12 cellular contexts compared by ENCODE assay signal in the genomic region with DNA sequence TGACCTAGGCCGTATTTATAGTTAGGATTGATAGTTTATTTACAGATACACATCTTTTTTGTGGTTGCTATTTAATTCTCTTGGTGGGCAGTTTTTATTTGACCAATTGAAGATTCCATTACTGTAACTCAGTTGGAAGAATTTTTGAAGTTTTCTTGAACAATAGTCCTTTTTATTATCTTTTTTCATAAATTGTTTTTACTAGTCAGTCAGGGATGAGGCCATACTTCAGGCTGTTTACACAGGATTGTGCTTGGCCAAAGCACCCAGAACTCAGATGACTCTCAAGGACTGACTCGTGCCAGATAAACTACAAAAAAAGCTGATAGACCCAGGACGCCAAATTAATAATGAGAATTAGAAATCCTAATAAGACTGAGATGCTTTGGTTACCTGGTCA. TPM values are rescaled to one million over a fixed set of nuclear protein-coding genes. Genes with fewer than 3 reads are reported as not detected.
DNase-seq lines count a peak whose midpoint lies in the region; FAIRE-seq and TF ChIP-seq lines count a peak whose summit lies in the region.
"Had no signal": no experiment of that assay in that cellular context is flagged by ENCODE, and none has a peak within 500 bp of the region (broad histone marks: within the 10 kb centered on the region; RNA-seq: fewer than 3 reads in every experiment).

No MANE protein-coding gene starts in this region.

- H3K79me2 ChIP-seq in keratinocyte (ENCODE audit: control insufficient read depth, insufficient read depth, low read length), result peaks cover 43% of the 10 kb centered on the region

- peak overlapping the region; percentile 83 for H3K4me2 ChIP-seq in keratinocyte (ENCODE audit: control insufficient read depth, extremely low read depth, insufficient read depth, low read depth, low read length)

- peaks cover 69% of the 10 kb centered on the region for H3K4me1 Mint-ChIP-seq in activated T-cell treated with anti-CD3 and anti-CD28 coated beads, Interleukin-2, amount 50 U/mL, for 24 hours (ENCODE audit: low read depth)
- no peaks in the 10 kb centered on the region for H3K4me1 Mint-ChIP-seq in Calu3 (ENCODE audit: low read depth, unreplicated experiment)

- H3K36me3 ChIP-seq in brain microvascular endothelial cell (replicated peaks) (no peaks in the 10 kb centered on the region), keratinocyte (ENCODE audit: control insufficient read depth in 2 of 2, extremely low read depth in 1 of 2, insufficient read depth in 2 of 2, low read length in 2 of 2) (peaks cover 6 to 11% of the 10 kb centered on the region in 2 experiments), transverse colon (peaks cover 0 to 4% (median 0%) of the 10 kb centered on the region in 4 donors), H7 (replicated peaks; ENCODE audit: control insufficient read depth, insufficient read depth, low read length) (no peaks in the 10 kb centered on the region)
- H3K36me3 ChIP-seq: HAP-1 had no signal

- dilution Hi-C loops in keratinocyte (cut with MboI; ENCODE audit: extremely low pct_ligation_motif_present, low sequenced_read_pairs), result no loop called here

- no peak for TF ChIP-seq EP300 in transverse colon (IDR thresholded peaks at IDR 0.05; ENCODE audit: low read depth)

- no peaks in the 10 kb centered on the region for H3K9me3 ChIP-seq in keratinocyte (ENCODE audit: control insufficient read depth, low read depth, low read length)
- H3K9me3 ChIP-seq in transverse colon, result no peaks in the 10 kb centered on the region
- H3K9me3 ChIP-seq: HAP-1 had no signal

- H3K9me1 ChIP-seq in keratinocyte (ENCODE audit: control insufficient read depth, extremely low read depth, insufficient read depth, low read length), result no peaks in the 10 kb centered on the region

- TF ChIP-seq CTCF in brain microvascular endothelial cell (IDR thresholded peaks at IDR 0.05; ENCODE audit: low read depth, low read length, missing control alignments), result no peak
- no peak for TF ChIP-seq CTCF in keratinocyte (optimal IDR thresholded peaks at IDR 0.05 in 1 of 3, IDR thresholded peaks at IDR 0.05 in 1 of 3, conservative IDR thresholded peaks at IDR 0.05 in 1 of 3; ENCODE audit: extremely low read depth in 1 of 3, insufficient read depth in 2 of 3, low read length in 3 of 3)
- no peak for TF ChIP-seq CTCF in transverse colon (IDR thresholded peaks at IDR 0.05)
- TF ChIP-seq CTCF in Calu3 (IDR thresholded peaks at IDR 0.05; ENCODE audit: unreplicated experiment), result no peak

- no peak overlapping the region for H3K4me3 ChIP-seq in brain microvascular endothelial cell (ENCODE audit: low read depth, low read length)
- H3K4me3 ChIP-seq in keratinocyte (ENCODE audit: control insufficient read depth in 2 of 3, extremely low read depth in 1 of 3, insufficient read depth in 2 of 3, low read depth in 1 of 3, low read length in 3 of 3), result peak overlapping the region in 2 of 3 experiments; percentile 31 to 32
- H3K4me3 ChIP-seq in transverse colon, result no peak overlapping the region
- H3K4me3 ChIP-seq in H7 (ENCODE audit: insufficient read depth, low read depth, low read length), result no peak overlapping the region
- H3K4me3 ChIP-seq: HAP-1, skin epidermis had no signal

- CTCF ChIA-PET in Calu3 (lab: Charles Lee), result interaction anchor here (0.8 kb wide), 1 partner anchor 60 kb away, joined by 3 read pairs; no protein-coding TSS in a partner anchor

- intact Hi-C loops in transverse colon (cut with DNase I; ENCODE audit: low total_unique reads) (no loop called here), Calu3 (cut with micrococcal nuclease; ENCODE audit: unreplicated experiment) (no loop called here)

- no peak overlapping the region for H2AFZ ChIP-seq in keratinocyte (ENCODE audit: control insufficient read depth, low read length)

- no TSS peak for BruUV-seq in Calu3 (replicated peaks; lab: Mats Ljungman, UMichigan)

- H3K4me1 ChIP-seq in keratinocyte (ENCODE audit: control insufficient read depth, extremely low read depth, insufficient read depth, low read length) (peaks cover 55% of the 10 kb centered on the region), transverse colon (peaks cover 10 to 31% (median 17%) of the 10 kb centered on the region in 4 donors)

- peaks cover 48% of the 10 kb centered on the region for H3K36me3 Mint-ChIP-seq in activated T-cell treated with anti-CD3 and anti-CD28 coated beads, Interleukin-2, amount 50 U/mL, for 24 hours (ENCODE audit: low read depth)
- H3K36me3 Mint-ChIP-seq in Calu3 (ENCODE audit: insufficient read depth, unreplicated experiment), result no peaks in the 10 kb centered on the region

- no peak for DNase-seq in activated T-cell treated with anti-CD3 and anti-CD28 coated beads, Interleukin-2, amount 50 U/mL, for 24 hours
- DNase-seq in activated T-cell treated with anti-CD3 and anti-CD28 coated beads for 4 hours (no peak), brain microvascular endothelial cell (peak; percentile 17), keratinocyte (ENCODE audit: low read depth, low spot score) (no peak), transverse colon (no peak), cerebellar nuclear complex (lab: John Stamatoyannopoulos, UW) (no peak), H7 (no peak), Calu3 (no peak)
- DNase-seq: NCI-H446 treated with DMSO at 0.1 percent for 48 hours had no signal

- H3K9me3 Mint-ChIP-seq in activated T-cell treated with anti-CD3 and anti-CD28 coated beads, Interleukin-2, amount 50 U/mL, for 24 hours, result no peaks in the 10 kb centered on the region
- H3K9me3 Mint-ChIP-seq in Calu3 (ENCODE audit: low read depth, unreplicated experiment), result no peaks in the 10 kb centered on the region

- H3K27me3 ChIP-seq in brain microvascular endothelial cell (replicated peaks) (no peaks in the 10 kb centered on the region), keratinocyte (ENCODE audit: control insufficient read depth, extremely low read depth, insufficient read depth, low read length) (no peaks in the 10 kb centered on the region), transverse colon (no peaks in the 10 kb centered on the region), H7 (ENCODE audit: control insufficient read depth, insufficient read depth, low read length) (peaks cover 3% of the 10 kb centered on the region)

- no peaks in the 10 kb centered on the region for H3K27me3 Mint-ChIP-seq in activated T-cell treated with anti-CD3 and anti-CD28 coated beads, Interleukin-2, amount 50 U/mL, for 24 hours
- H3K27me3 Mint-ChIP-seq in Calu3 (ENCODE audit: unreplicated experiment), result no peaks in the 10 kb centered on the region

- peak overlapping the region; percentile 72 for H3K9ac ChIP-seq in keratinocyte (ENCODE audit: control insufficient read depth, extremely low read depth, insufficient read depth, low read length)

- FAIRE-seq in keratinocyte (lab: Jason Lieb, UNC), result no peak
- FAIRE-seq: TTC549 had no signal

- H3K27ac ChIP-seq in brain microvascular endothelial cell (peak overlapping the region; percentile 33), keratinocyte (ENCODE audit: control insufficient read depth, insufficient read depth, low read length) (peak overlapping the region; percentile 93), transverse colon (peak overlapping the region; percentile 45 to 67 (median 49))

- no peaks in the 10 kb centered on the region for H4K20me1 ChIP-seq in keratinocyte (ENCODE audit: control insufficient read depth, extremely low read depth, insufficient read depth, low read length)

- H3K27ac Mint-ChIP-seq in activated T-cell treated with anti-CD3 and anti-CD28 coated beads, Interleukin-2, amount 50 U/mL, for 24 hours, result peak overlapping the region; percentile 82
- no peak overlapping the region for H3K27ac Mint-ChIP-seq in Calu3 (ENCODE audit: unreplicated experiment)

- TF ChIP-seq POLR2A in transverse colon (IDR thresholded peaks at IDR 0.05), result no peak

- H3K4me3 Mint-ChIP-seq in activated T-cell treated with anti-CD3 and anti-CD28 coated beads, Interleukin-2, amount 50 U/mL, for 24 hours, result peak overlapping the region; percentile 48
- no peak overlapping the region for H3K4me3 Mint-ChIP-seq in Calu3 (ENCODE audit: low read depth, unreplicated experiment)

- WGBS in transverse colon (ENCODE audit: low coverage in 1 of 2), 2 donors, result 70 to 89% methylated on average over 2 to 3 of the region's 3 CpGs

- in situ Hi-C loops in brain microvascular endothelial cell (cut with HindIII; ENCODE audit: low pct_ligation_motif_present, low sequenced_read_pairs) (no loop called here), transverse colon (cut with MboI; ENCODE audit: low pct_ligation_motif_present in 1 of 4, low pct_unique_long_range_greater_than_20kb in 1 of 4, low sequenced_read_pairs in 3 of 4) (no loop called here)

RNA-seq across cellular contexts. Expression of a gene that starts 7.0 kb away (rescaled TPM):
- 24.8 to 26.6 TPM (median 26.3 TPM) in 3 replicates for polyA plus RNA-seq in keratinocyte
- 10.8 TPM for polyA plus RNA-seq in keratinocyte (2011; ENCODE audit: low read depth)
- polyA plus RNA-seq in keratinocyte (2011; cell fraction: cytosol; rRNA removed), result 12.7 and 23.9 TPM in 2 replicates
- polyA plus RNA-seq in keratinocyte (2011; cell fraction: nucleus; rRNA removed), result 40.0 and 44.5 TPM in 2 replicates
- 18.3 and 18.8 TPM in 2 replicates for polyA plus RNA-seq in keratinocyte (2012; ENCODE audit: low replicate concordance)
- polyA minus RNA-seq in keratinocyte, result 19.3 to 59.5 TPM (median 46.1 TPM) in 3 replicates
- polyA minus RNA-seq in keratinocyte (2011; cell fraction: cytosol; rRNA and poly(A)+ RNA removed), result 14.4 TPM
- polyA minus RNA-seq in keratinocyte (2011; cell fraction: nucleus; rRNA and poly(A)+ RNA removed), result 48.5 and 93.5 TPM in 2 replicates
- total RNA-seq in transverse colon (10 to 100 TPM; 38.9 to 64.1 (median 55.1) TPM), Calu3 (2022) (17.3 and 17.8 TPM in 2 replicates)
- total RNA-seq in H7 (2014; rRNA removed; shearing (Covaris generic)), result 2.0 and 3.0 TPM in 2 replicates

Comparison
In these comparisons a context has a peak if more than half of its experiments do, and no peak if none do; other contexts are left out.
1. H3K27ac ChIP-seq: peak in every context shown above with its lines; median percentile 93 in keratinocyte; 49 in transverse colon; 33 in brain microvascular endothelial cell.
2. H3K4me3 ChIP-seq: peak in keratinocyte (2 of 3); none in brain microvascular endothelial cell (single experiment), transverse colon (0 of 4) and H7 (single experiment).